In the genomic region with DNA sequence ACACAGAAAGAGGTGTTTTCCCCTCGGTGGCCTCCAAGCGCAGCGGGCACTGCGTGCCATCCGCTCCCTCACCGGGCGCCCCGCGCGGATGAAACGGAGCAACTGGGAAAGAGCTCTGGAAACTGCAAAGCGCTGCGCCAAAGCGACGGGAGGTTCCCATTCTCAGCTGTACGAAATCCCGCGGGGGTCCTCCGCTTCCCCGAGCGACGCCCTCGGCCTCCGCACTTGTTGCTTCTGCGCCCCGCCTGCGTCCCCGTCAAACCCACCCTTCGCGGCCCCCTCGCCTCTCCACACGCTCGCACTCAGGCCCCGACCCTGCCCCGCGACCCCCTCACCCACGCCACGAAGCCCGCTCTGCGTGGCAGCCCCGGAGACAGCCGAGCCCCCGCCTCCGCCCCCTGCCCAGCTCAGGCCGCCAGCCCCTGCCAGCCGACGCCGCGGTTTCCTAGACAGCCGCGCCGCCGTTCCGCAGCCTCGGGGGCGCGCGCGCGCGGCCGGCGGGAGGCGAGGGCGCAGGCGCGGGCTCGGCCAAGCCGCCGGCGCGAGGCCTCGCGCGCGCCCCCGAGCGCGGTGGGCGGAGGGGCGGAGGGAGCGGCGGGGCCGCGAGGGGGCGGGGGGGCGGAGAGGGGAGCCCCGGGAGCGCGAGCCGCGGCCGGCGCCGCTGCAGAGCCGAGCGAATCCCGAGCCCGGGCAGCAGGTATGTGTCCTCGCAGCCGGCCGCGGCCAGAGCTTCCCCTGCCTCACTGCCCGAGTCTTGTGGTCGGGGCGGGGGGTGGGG, we compare ENCODE assay signal across 8 cellular contexts. TPM values are rescaled to one million over a fixed set of nuclear protein-coding genes. Genes with fewer than 3 reads are reported as not detected.
DNase-seq lines count a peak whose midpoint lies in the region; ATAC-seq and TF ChIP-seq lines count a peak whose summit lies in the region.

A gene with protein sequence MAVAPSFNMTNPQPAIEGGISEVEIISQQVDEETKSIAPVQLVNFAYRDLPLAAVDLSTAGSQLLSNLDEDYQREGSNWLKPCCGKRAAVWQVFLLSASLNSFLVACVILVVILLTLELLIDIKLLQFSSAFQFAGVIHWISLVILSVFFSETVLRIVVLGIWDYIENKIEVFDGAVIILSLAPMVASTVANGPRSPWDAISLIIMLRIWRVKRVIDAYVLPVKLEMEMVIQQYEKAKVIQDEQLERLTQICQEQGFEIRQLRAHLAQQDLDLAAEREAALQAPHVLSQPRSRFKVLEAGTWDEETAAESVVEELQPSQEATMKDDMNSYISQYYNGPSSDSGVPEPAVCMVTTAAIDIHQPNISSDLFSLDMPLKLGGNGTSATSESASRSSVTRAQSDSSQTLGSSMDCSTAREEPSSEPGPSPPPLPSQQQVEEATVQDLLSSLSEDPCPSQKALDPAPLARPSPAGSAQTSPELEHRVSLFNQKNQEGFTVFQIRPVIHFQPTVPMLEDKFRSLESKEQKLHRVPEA (plus strand): TSS at position 666 of the 778 bp plus-strand sequence. CDS start 74,279 bp downstream, outside the sequence.

- H3K79me2 ChIP-seq in Loucy (ENCODE audit: insufficient read depth, low read length): no peaks in the 10 kb centered on the region

- peak within 1 kb of the TSS; percentile 14 for H3K27ac Mint-ChIP-seq in activated CD4-positive, alpha-beta T cell treated with anti-CD3 and anti-CD28 coated beads, Interleukin-2, amount 10 ng/mL, durations not matched to agents 24 days and 14 days

- no peaks in the 10 kb centered on the region for H3F3A ChIP-seq in Loucy (ENCODE audit: low read depth)

- peak within 1 kb of the TSS; percentile 76 for H3K4me3 ChIP-seq in Loucy (ENCODE audit: low read length, poor library complexity, severe bottlenecking)
- H3K4me3 ChIP-seq in mononuclear cell (ENCODE audit: low read length): peak within 1 kb of the TSS; percentile 37
- peak within 1 kb of the TSS; percentile 45 to 59 for H3K4me3 ChIP-seq in tibial artery

- H2AFZ ChIP-seq in Loucy (ENCODE audit: low read length): peak within 1 kb of the TSS; percentile 79

- no peak within 1 kb of the TSS for H3K9ac ChIP-seq in Loucy (ENCODE audit: low read depth, low read length, poor library complexity, severe bottlenecking)

- DNase-seq in NCI-H2107 (lab: John Stamatoyannopoulos, UW): peak; percentile 5
- no peak for DNase-seq in NCI-H2107 treated with DMSO at 0.1 percent for 48 hours (lab: John Stamatoyannopoulos, UW; ENCODE audit: unreplicated experiment)
- peak; percentile 75 for DNase-seq in activated CD4-positive, alpha-beta T cell treated with anti-CD3 and anti-CD28 coated beads, Interleukin-2, amount 10 ng/mL, durations not matched to agents 24 days and 14 days
- peak; percentile 45 to 50 for DNase-seq in erythroblast (lab: John Stamatoyannopoulos, UW)
- peak in 1 of 2 donors; percentile 23 for DNase-seq in tibial artery

- intact Hi-C loops in activated CD4-positive, alpha-beta T cell treated with anti-CD3 and anti-CD28 coated beads, Interleukin-2, amount 10 ng/mL, durations not matched to agents 24 days and 14 days (cut with micrococcal nuclease): loop anchor here (5.0 kb wide), 2 partner anchors 93 to 278 kb away; a partner anchor contains a TSS
- intact Hi-C loops in tibial artery (cut with DNase I; ENCODE audit: low total_unique reads): no loop called here

- peaks cover 12% of the 10 kb centered on the region for H3K4me1 Mint-ChIP-seq in activated CD4-positive, alpha-beta T cell treated with anti-CD3 and anti-CD28 coated beads, Interleukin-2, amount 10 ng/mL, durations not matched to agents 24 days and 14 days

- H3K9me3 ChIP-seq in Loucy (ENCODE audit: insufficient read depth, low read depth, low read length) (no peaks in the 10 kb centered on the region), mononuclear cell (ENCODE audit: low read depth, low read length) (no peaks in the 10 kb centered on the region), tibial artery (no peaks in the 10 kb centered on the region)

- H4K20me1 ChIP-seq in Loucy (ENCODE audit: insufficient read depth, low read length, poor library complexity, severe bottlenecking): no peaks in the 10 kb centered on the region

- no peaks in the 10 kb centered on the region for H3K36me3 Mint-ChIP-seq in activated CD4-positive, alpha-beta T cell treated with anti-CD3 and anti-CD28 coated beads, Interleukin-2, amount 10 ng/mL, durations not matched to agents 24 days and 14 days (ENCODE audit: low read depth)

- H3K4me2 ChIP-seq in Loucy (ENCODE audit: low read depth, low read length, poor library complexity, severe bottlenecking): peak within 1 kb of the TSS; percentile 97

- peaks cover 16% of the 10 kb centered on the region for H3K4me1 ChIP-seq in Loucy (ENCODE audit: insufficient read depth, low read length, poor library complexity, severe bottlenecking)
- peaks cover 31% of the 10 kb centered on the region for H3K4me1 ChIP-seq in mononuclear cell (ENCODE audit: insufficient read depth, low read length)
- peaks cover 0 to 22% (median 18%) of the 10 kb centered on the region in 4 donors for H3K4me1 ChIP-seq in tibial artery

- peaks cover 65% of the 10 kb centered on the region for H3K27me3 Mint-ChIP-seq in activated CD4-positive, alpha-beta T cell treated with anti-CD3 and anti-CD28 coated beads, Interleukin-2, amount 10 ng/mL, durations not matched to agents 24 days and 14 days

- H3K27ac ChIP-seq in tibial artery: no peak within 1 kb of the TSS

- no peaks in the 10 kb centered on the region for H3K9me2 ChIP-seq in Loucy (replicated peaks; ENCODE audit: low read depth, low read length)

- H3K4me3 Mint-ChIP-seq in activated CD4-positive, alpha-beta T cell treated with anti-CD3 and anti-CD28 coated beads, Interleukin-2, amount 10 ng/mL, durations not matched to agents 24 days and 14 days: peak within 1 kb of the TSS; percentile 75

- no peak for ATAC-seq in GM18873 (IDR thresholded peaks at IDR 0.05; ENCODE audit: low FRiP score, unreplicated experiment)

- no peaks in the 10 kb centered on the region for H3K9me3 Mint-ChIP-seq in activated CD4-positive, alpha-beta T cell treated with anti-CD3 and anti-CD28 coated beads, Interleukin-2, amount 10 ng/mL, durations not matched to agents 24 days and 14 days

- TF ChIP-seq CTCF in Loucy (conservative IDR thresholded peaks at IDR 0.05; ENCODE audit: low read length): no peak
- TF ChIP-seq CTCF in tibial artery (IDR thresholded peaks at IDR 0.05): no peak

- TF ChIP-seq POLR2A in erythroblast (IDR thresholded peaks at IDR 0.05; ENCODE audit: low read length): no peak

- H3K36me3 ChIP-seq in Loucy (ENCODE audit: insufficient read depth, low read length) (no peaks in the 10 kb centered on the region), tibial artery (no peaks in the 10 kb centered on the region)

- H3K27me3 ChIP-seq in Loucy (ENCODE audit: insufficient read depth, low read length, poor library complexity, severe bottlenecking) (peaks cover 14% of the 10 kb centered on the region), mononuclear cell (ENCODE audit: insufficient read depth, low read length) (peaks cover 53% of the 10 kb centered on the region), tibial artery (peaks cover 0 to 57% of the 10 kb centered on the region in 2 donors)

RNA-seq across cellular contexts. Expression of the gene that starts here (rescaled TPM):
- not detected in 2 replicates for total RNA-seq in activated CD4-positive, alpha-beta T cell treated with anti-CD3 and anti-CD28 coated beads, Interleukin-2, amount 10 ng/mL, durations not matched to agents 24 days and 14 days
- not detected for total RNA-seq in mononuclear cell

Comparison
In these comparisons a context has a peak if more than half of its experiments do, and no peak if none do; other contexts are left out.
1. Peak in DNase-seq in activated CD4-positive, alpha-beta T cell treated with anti-CD3 and anti-CD28 coated beads, Interleukin-2, amount 10 ng/mL, durations not matched to agents 24 days and 14 days; RNA of the gene not detected or under 1 TPM.